In the genomic region with DNA sequence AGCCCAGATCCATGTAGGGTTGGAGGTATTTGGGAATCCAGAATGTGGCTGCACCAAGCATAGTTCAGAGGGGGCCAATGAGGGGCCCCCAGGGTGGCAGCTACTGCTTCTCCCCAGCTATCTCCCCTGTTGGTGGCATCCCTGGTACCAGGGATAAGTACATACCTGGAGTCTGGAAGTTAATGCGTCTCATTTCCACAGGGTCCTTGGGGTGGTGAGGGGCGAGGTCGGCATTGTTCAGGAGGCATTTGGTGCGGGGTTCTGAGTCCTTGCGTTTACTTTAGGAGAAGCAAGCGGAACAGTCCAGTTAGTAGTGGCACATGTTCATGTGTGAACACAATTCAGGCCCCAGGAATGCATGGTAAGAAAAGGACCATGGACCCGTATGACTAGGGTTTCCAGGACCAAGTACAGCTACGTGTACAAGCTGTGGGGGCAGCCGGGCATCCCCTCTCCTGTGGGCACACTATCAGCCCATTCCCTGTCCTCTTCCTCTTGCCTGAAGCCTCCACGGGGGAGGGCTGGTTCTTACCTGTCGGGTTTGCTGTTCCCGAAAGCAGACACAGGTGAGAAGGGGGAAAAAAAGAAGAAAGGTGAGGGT, we compare ENCODE assay signal across 6 cellular contexts.
"Had no signal": no experiment of that assay in that cellular context is flagged by ENCODE, and none has a peak within 500 bp of the region (broad histone marks: within the 10 kb centered on the region; RNA-seq: fewer than 3 reads in every experiment).

No MANE protein-coding gene starts in this region.

- H3K4me3 ChIP-seq: GM23338, HAP-1, K562 had no signal

- H3K9me3 ChIP-seq: HAP-1 had no signal

- H3K4me2 ChIP-seq: GM23338 had no signal

- H3K4me1 ChIP-seq: HAP-1 had no signal

- H2AFZ ChIP-seq: GM23338 had no signal

- ATAC-seq: GM23338, HCT116, K562 had no signal

- DNase-seq: IMR-90, KG1 had no signal
